In genomic region chr9:36793277-36793676, GRCh38 we compare ENCODE assay signal across 13 cellular contexts.
A peak's percentile ranks its signal among the peaks of the same experiment; 100 is the strongest.
DNase-seq lines count a peak whose midpoint lies in the region; ATAC-seq, FAIRE-seq and TF ChIP-seq lines count a peak whose summit lies in the region.
"Had no signal": no experiment of that assay in that cellular context is flagged by ENCODE, and none has a peak within 500 bp of the region (broad histone marks: within the 10 kb centered on the region; RNA-seq: fewer than 3 reads in every experiment).

No MANE protein-coding gene starts in this region.

- H3K27ac ChIP-seq in GM12878 (ENCODE audit: control insufficient read depth, insufficient read depth) (no peak overlapping the region), osteoblast (ENCODE audit: low read depth, low read length) (no peak overlapping the region), tibial nerve (no peak overlapping the region)
- H3K27ac ChIP-seq: BLaER1 treated with 17β-estradiol and CSF1 and Interleukin-3, amounts not matched to agents 10 nM and 100 nM; stomach had no signal

- no peak overlapping the region for H3K4me3 Mint-ChIP-seq in activated CD8-positive, alpha-beta T cell treated with anti-CD3 and anti-CD28 coated beads for 36 hours
- no peak overlapping the region for H3K4me3 Mint-ChIP-seq in activated CD8-positive, alpha-beta T cell treated with anti-CD3 and anti-CD28 coated beads, Interleukin-2, amount 10 ng/mL, durations not matched to agents 7 days and 5 days
- H3K4me3 Mint-ChIP-seq: naive thymus-derived CD4-positive, alpha-beta T cell had no signal

- no peak for ATAC-seq in activated CD8-positive, alpha-beta T cell treated with anti-CD3 and anti-CD28 coated beads for 36 hours
- no peak for ATAC-seq in activated CD8-positive, alpha-beta T cell treated with anti-CD3 and anti-CD28 coated beads, Interleukin-2, amount 10 ng/mL, durations not matched to agents 7 days and 5 days
- no peak for ATAC-seq in GM12878
- ATAC-seq in GM21825 (IDR thresholded peaks at IDR 0.05; ENCODE audit: unreplicated experiment): no peak
- no peak for ATAC-seq in GM21447 (IDR thresholded peaks at IDR 0.05; ENCODE audit: unreplicated experiment)
- ATAC-seq: naive thymus-derived CD4-positive, alpha-beta T cell had no signal

- H3K79me2 ChIP-seq in GM12878 (ENCODE audit: control insufficient read depth, insufficient read depth, low read length): no peaks in the 10 kb centered on the region
- no peaks in the 10 kb centered on the region for H3K79me2 ChIP-seq in osteoblast (ENCODE audit: insufficient read depth, low read length)

- H3K9ac ChIP-seq in GM12878 (ENCODE audit: control insufficient read depth, insufficient read depth, low read length): no peak overlapping the region
- H3K9ac ChIP-seq: BLaER1 treated with 17β-estradiol and CSF1 and Interleukin-3, amounts not matched to agents 10 nM and 100 nM had no signal

- WGBS in GM12878 (ENCODE audit: insufficient coverage, insufficient replicate concordance, low lambda C conversion rate, missing lambda C conversion rate): 45% methylated on average over 2 of the region's 2 CpGs
- 71 to 74% methylated on average over 2 of the region's 2 CpGs for WGBS in tibial nerve, 2 donors

- no peak overlapping the region for H3K27ac Mint-ChIP-seq in activated CD8-positive, alpha-beta T cell treated with anti-CD3 and anti-CD28 coated beads for 36 hours
- no peak overlapping the region for H3K27ac Mint-ChIP-seq in activated CD8-positive, alpha-beta T cell treated with anti-CD3 and anti-CD28 coated beads, Interleukin-2, amount 10 ng/mL, durations not matched to agents 7 days and 5 days

- no peak for TF ChIP-seq EP300 in GM12878 (IDR thresholded peaks at IDR 0.05; ENCODE audit: borderline replicate concordance in 1 of 2, control insufficient read depth in 1 of 2, low read depth in 2 of 2, low read length in 2 of 2)
- no peak for TF ChIP-seq EP300 in tibial nerve (IDR thresholded peaks at IDR 0.05)

- no peak for FAIRE-seq in GM12878 (lab: Jason Lieb, UNC)

- no TSS peak for BruUV-seq in GM12878 (replicated peaks; lab: Mats Ljungman, UMichigan)

- no peak overlapping the region for H3K4me2 ChIP-seq in GM12878 (ENCODE audit: control insufficient read depth, insufficient read depth)
- H3K4me2 ChIP-seq in osteoblast (ENCODE audit: insufficient read depth, low read length): no peak overlapping the region
- H3K4me2 ChIP-seq: BLaER1 treated with 17β-estradiol and CSF1 and Interleukin-3, amounts not matched to agents 10 nM and 100 nM had no signal

- H3K9me3 ChIP-seq in GM12878 (replicated peaks; ENCODE audit: control insufficient read depth, insufficient read depth, low read length) (peaks cover 5% of the 10 kb centered on the region; the same call in 2 of the 3 replicates), osteoblast (ENCODE audit: low read depth, low read length) (peaks cover 5% of the 10 kb centered on the region), tibial nerve (peaks cover 0 to 17% (median 0%) of the 10 kb centered on the region in 4 donors)

- in situ Hi-C loops in GM12878 (cut with MboI): no loop called here

- CTCF ChIA-PET in activated CD8-positive, alpha-beta T cell treated with anti-CD3 and anti-CD28 coated beads for 36 hours (lab: Charles Lee): interaction anchor here (0.7 to 1.0 kb wide), 2 partner anchors 11 to 48 kb away, joined by 3 read pairs; no protein-coding TSS in a partner anchor
- CTCF ChIA-PET in activated CD8-positive, alpha-beta T cell treated with anti-CD3 and anti-CD28 coated beads, Interleukin-2, amount 10 ng/mL, durations not matched to agents 7 days and 5 days (lab: Charles Lee): no interaction called here
- CTCF ChIA-PET in GM12878 (lab: Yijun Ruan, JAX): interaction anchor here (0.7 to 1.0 kb wide), 2 partner anchors 618 to 832 kb away, joined by 3 read pairs; no protein-coding TSS in a partner anchor

- H3K27me3 ChIP-seq in GM12878 (replicated peaks in 1 of 2; ENCODE audit: control insufficient read depth in 2 of 2, insufficient read depth in 2 of 2, low read length in 1 of 2): no peaks in the 10 kb centered on the region
- H3K27me3 ChIP-seq in osteoblast (ENCODE audit: insufficient read depth, low read length): peaks cover 2% of the 10 kb centered on the region
- H3K27me3 ChIP-seq in tibial nerve: no peaks in the 10 kb centered on the region
- H3K27me3 ChIP-seq: BLaER1 treated with 17β-estradiol and CSF1 and Interleukin-3, amounts not matched to agents 10 nM and 100 nM had no signal

- SMC1A ChIA-PET in GM12878 (lab: Charles Lee; ENCODE audit: uncharacterized antibody, unreplicated experiment): interaction anchor here (0.6 kb wide), 2 partner anchors 398 to 505 kb away, joined by 3 read pairs; no protein-coding TSS in a partner anchor

- H4K20me1 ChIP-seq in GM12878 (ENCODE audit: control insufficient read depth, insufficient read depth): no peaks in the 10 kb centered on the region
- H4K20me1 ChIP-seq in osteoblast (ENCODE audit: insufficient read depth, low read length): no peaks in the 10 kb centered on the region
- H4K20me1 ChIP-seq: BLaER1 treated with 17β-estradiol and CSF1 and Interleukin-3, amounts not matched to agents 10 nM and 100 nM had no signal

- H2AFZ ChIP-seq in GM12878 (ENCODE audit: control insufficient read depth, low read depth, low read length): no peak overlapping the region
- H2AFZ ChIP-seq in osteoblast (ENCODE audit: low read length): no peak overlapping the region

- no peaks in the 10 kb centered on the region for H3K4me1 ChIP-seq in GM12878 (ENCODE audit: control insufficient read depth, insufficient read depth, low read length)
- H3K4me1 ChIP-seq in osteoblast (ENCODE audit: insufficient read depth, low read length): no peaks in the 10 kb centered on the region
- no peaks in the 10 kb centered on the region for H3K4me1 ChIP-seq in tibial nerve
- H3K4me1 ChIP-seq: BLaER1 treated with 17β-estradiol and CSF1 and Interleukin-3, amounts not matched to agents 10 nM and 100 nM; stomach had no signal

- peaks cover 2% of the 10 kb centered on the region for H3K27me3 Mint-ChIP-seq in activated CD8-positive, alpha-beta T cell treated with anti-CD3 and anti-CD28 coated beads for 36 hours
- peaks cover 3% of the 10 kb centered on the region for H3K27me3 Mint-ChIP-seq in activated CD8-positive, alpha-beta T cell treated with anti-CD3 and anti-CD28 coated beads, Interleukin-2, amount 10 ng/mL, durations not matched to agents 7 days and 5 days (ENCODE audit: low read depth)

- RAD21 ChIA-PET in GM12878 (lab: Charles Lee; ENCODE audit: unreplicated experiment): no interaction called here

- H3K9me3 Mint-ChIP-seq in activated CD8-positive, alpha-beta T cell treated with anti-CD3 and anti-CD28 coated beads for 36 hours: peaks cover 9% of the 10 kb centered on the region
- H3K9me3 Mint-ChIP-seq in activated CD8-positive, alpha-beta T cell treated with anti-CD3 and anti-CD28 coated beads, Interleukin-2, amount 10 ng/mL, durations not matched to agents 7 days and 5 days (ENCODE audit: insufficient read depth): peaks cover 8% of the 10 kb centered on the region

- no peak overlapping the region for H3K4me3 ChIP-seq in HFF-Myc (replicated peaks; ENCODE audit: low read depth, low read length)
- H3K4me3 ChIP-seq in GM12878: no peak overlapping the region
- no peak overlapping the region for H3K4me3 ChIP-seq in osteoblast (ENCODE audit: insufficient read depth, low read length)
- no peak overlapping the region for H3K4me3 ChIP-seq in tibial nerve
- H3K4me3 ChIP-seq: BLaER1 treated with 17β-estradiol and CSF1 and Interleukin-3, amounts not matched to agents 10 nM and 100 nM; stomach had no signal

- POLR2A ChIA-PET in activated CD8-positive, alpha-beta T cell treated with anti-CD3 and anti-CD28 coated beads for 36 hours (lab: Charles Lee): interaction anchor here (1.2 kb wide), 1 partner anchor 15 kb away, joined by 5 read pairs; no protein-coding TSS in a partner anchor
- POLR2A ChIA-PET in activated CD8-positive, alpha-beta T cell treated with anti-CD3 and anti-CD28 coated beads, Interleukin-2, amount 10 ng/mL, durations not matched to agents 7 days and 5 days (lab: Charles Lee): no interaction called here
- POLR2A ChIA-PET in GM12878 (lab: Charles Lee): no interaction called here

- TF ChIP-seq POLR2A in GM12878 (IDR thresholded peaks at IDR 0.05; ENCODE audit: low read depth, low read length) (no peak), tibial nerve (IDR thresholded peaks at IDR 0.05) (no peak)

- intact Hi-C loops in activated CD8-positive, alpha-beta T cell treated with anti-CD3 and anti-CD28 coated beads for 36 hours (cut with micrococcal nuclease): no loop called here
- intact Hi-C loops in GM12878 (cut with micrococcal nuclease; ENCODE audit: unreplicated experiment): no loop called here

- H3K36me3 ChIP-seq in GM12878 (ENCODE audit: control insufficient read depth in 2 of 2, insufficient read depth in 2 of 2, low read length in 1 of 2): no peaks in the 10 kb centered on the region
- no peaks in the 10 kb centered on the region for H3K36me3 ChIP-seq in osteoblast (ENCODE audit: insufficient read depth, low read length)
- H3K36me3 ChIP-seq in tibial nerve: no peaks in the 10 kb centered on the region
- H3K36me3 ChIP-seq: BLaER1 treated with 17β-estradiol and CSF1 and Interleukin-3, amounts not matched to agents 10 nM and 100 nM; stomach had no signal

- peaks cover 4% of the 10 kb centered on the region for H3K36me3 Mint-ChIP-seq in activated CD8-positive, alpha-beta T cell treated with anti-CD3 and anti-CD28 coated beads for 36 hours (ENCODE audit: low read depth)
- no peaks in the 10 kb centered on the region for H3K36me3 Mint-ChIP-seq in activated CD8-positive, alpha-beta T cell treated with anti-CD3 and anti-CD28 coated beads, Interleukin-2, amount 10 ng/mL, durations not matched to agents 7 days and 5 days (ENCODE audit: low read depth)

- no peak for DNase-seq in activated CD8-positive, alpha-beta T cell treated with anti-CD3 and anti-CD28 coated beads for 36 hours
- no peak for DNase-seq in activated CD8-positive, alpha-beta T cell treated with anti-CD3 and anti-CD28 coated beads, Interleukin-2, amount 10 ng/mL, durations not matched to agents 7 days and 5 days
- DNase-seq in HFF-Myc (ENCODE audit: extremely low read depth, low read depth): no peak
- DNase-seq in GM12878 (ENCODE audit: low read depth, low spot score): no peak
- no peak for DNase-seq in osteoblast (ENCODE audit: insufficient read length, low spot score, missing footprints)
- DNase-seq in tibial nerve (ENCODE audit: low spot score in 2 of 2): no peak
- DNase-seq: activated naive CD4-positive, alpha-beta T cell treated with anti-CD3 and anti-CD28 coated beads, Interleukin-2, amount 50 U/mL, for 16 hours; naive thymus-derived CD4-positive, alpha-beta T cell; NCI-H1048; stomach had no signal

- H3K4me1 Mint-ChIP-seq in activated CD8-positive, alpha-beta T cell treated with anti-CD3 and anti-CD28 coated beads for 36 hours (ENCODE audit: low read depth): no peaks in the 10 kb centered on the region
- H3K4me1 Mint-ChIP-seq in activated CD8-positive, alpha-beta T cell treated with anti-CD3 and anti-CD28 coated beads, Interleukin-2, amount 10 ng/mL, durations not matched to agents 7 days and 5 days (ENCODE audit: low read depth): no peaks in the 10 kb centered on the region
- H3K4me1 Mint-ChIP-seq: naive thymus-derived CD4-positive, alpha-beta T cell had no signal

- TF ChIP-seq RAD21 in GM12878 (IDR thresholded peaks at IDR 0.05; ENCODE audit: insufficient read depth, low read depth, low read length): 0 out of 2 replicates have a peak, but pooled peaks have one; percentile 11

- TF ChIP-seq CTCF in activated CD8-positive, alpha-beta T cell treated with anti-CD3 and anti-CD28 coated beads for 36 hours (IDR thresholded peaks at IDR 0.05): peak; percentile 27
- peak; percentile 34 for TF ChIP-seq CTCF in HFF-Myc (IDR thresholded peaks at IDR 0.05; ENCODE audit: low read depth, low read length, missing control alignments)
- TF ChIP-seq CTCF in GM12878 (IDR thresholded peaks at IDR 0.05 in 2 of 3, conservative IDR thresholded peaks at IDR 0.05 in 1 of 3; ENCODE audit: control insufficient read depth in 2 of 3, extremely low read depth in 1 of 3, insufficient read depth in 1 of 3, low read depth in 3 of 3, low read length in 3 of 3): peak in 2 of 3 experiments; percentile 29; a peak in 2 of 6 replicates
- peak; percentile 25 for TF ChIP-seq CTCF in osteoblast (IDR thresholded peaks at IDR 0.05; ENCODE audit: extremely low read depth, low read depth, low read length)
- no peak for TF ChIP-seq CTCF in tibial nerve (IDR thresholded peaks at IDR 0.05)

Comparison
In these comparisons a context has a peak if more than half of its experiments do, and no peak if none do; other contexts are left out.
1. CTCF ChIP-seq: peak in activated CD8-positive, alpha-beta T cell treated with anti-CD3 and anti-CD28 coated beads for 36 hours (single experiment), HFF-Myc (single experiment), GM12878 (2 of 3) and osteoblast (single experiment); none in tibial nerve (0 of 5).